Comparison of ENCODE assay signal across 8 cellular contexts in the genomic region with DNA sequence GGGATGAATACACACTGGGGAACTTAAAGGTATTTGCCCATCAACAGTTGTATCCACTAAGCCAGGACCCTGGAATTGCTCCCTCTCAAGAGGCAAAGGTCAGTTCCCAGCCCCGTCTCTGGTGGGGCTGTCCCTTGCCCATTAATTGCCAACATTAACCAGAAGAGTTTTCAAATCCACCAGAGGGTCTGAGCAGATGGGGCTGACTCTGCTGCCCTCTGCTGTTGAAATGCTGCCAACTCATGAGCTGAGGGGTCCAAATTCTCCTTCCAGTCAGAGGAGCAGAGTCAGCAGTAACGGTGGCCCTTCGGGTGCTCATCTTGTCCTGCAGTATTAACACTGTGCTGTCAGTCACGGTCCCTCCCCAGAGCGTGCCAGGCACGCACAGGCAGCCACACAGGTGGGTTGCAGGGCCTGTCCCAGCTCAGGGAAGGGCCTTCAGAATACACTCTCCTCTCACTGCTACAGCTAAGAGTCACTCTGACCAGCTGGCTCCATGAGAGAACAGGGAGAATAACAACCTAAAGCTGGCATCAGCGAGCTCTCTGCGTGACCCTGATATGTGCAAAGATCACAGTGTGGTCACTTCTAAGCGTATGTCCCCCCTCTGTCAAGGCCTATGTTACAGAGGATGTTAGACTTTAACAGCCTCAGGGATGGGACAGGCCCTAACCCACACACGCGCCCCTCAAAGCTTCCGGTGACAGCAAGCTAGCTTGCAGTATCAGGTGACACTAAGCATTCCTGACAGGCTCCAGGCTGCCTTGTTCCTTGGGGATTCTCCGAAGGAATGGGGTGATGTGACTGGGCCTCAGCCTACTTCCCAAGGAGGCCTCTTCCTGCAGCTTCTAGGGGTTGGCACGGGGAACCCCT. TPM values are rescaled to one million over a fixed set of nuclear protein-coding genes. Genes with fewer than 3 reads are reported as not detected.
DNase-seq lines count a peak whose midpoint lies in the region; ATAC-seq, FAIRE-seq and TF ChIP-seq lines count a peak whose summit lies in the region.

No MANE protein-coding gene starts in this region.

- peaks cover 5% of the 10 kb centered on the region for H3K36me3 ChIP-seq in WERI-Rb-1
- H3K36me3 ChIP-seq in mammary epithelial cell (ENCODE audit: insufficient read depth, low read length), result peaks cover 22% of the 10 kb centered on the region

- DNase-seq in AG09309 (ENCODE audit: low read depth) (no peak), GM19239 (ENCODE audit: insufficient read length, low spot score) (peak; percentile 84), NCI-H2081 (lab: John Stamatoyannopoulos, UW) (peak; percentile 51 to 62), WERI-Rb-1 (peak; percentile 61), mammary epithelial cell (peak; percentile 42), inferior parietal cortex (ENCODE audit: extremely low spot score) (peak; percentile 77)
- DNase-seq in stimulated activated CD4-positive, alpha-beta T cell treated with anti-CD3 and anti-CD28 coated beads, Interleukin-1b, Interleukin-23, amount 100 ng/mL, for 48 hours, result peak; percentile 63

- ATAC-seq in HG03565 (IDR thresholded peaks at IDR 0.05; ENCODE audit: unreplicated experiment), result no peak

- in situ Hi-C loops in mammary epithelial cell (cut with MboI; ENCODE audit: low sequenced_read_pairs in 2 of 2), result no loop called here

- peak; percentile 82 for TF ChIP-seq CTCF in AG09309 (IDR thresholded peaks at IDR 0.05; ENCODE audit: control insufficient read depth, insufficient read depth, low read depth, low read length, missing control alignments)
- TF ChIP-seq CTCF in WERI-Rb-1 (IDR thresholded peaks at IDR 0.05; ENCODE audit: low read depth, low read length), result peak; percentile 92
- TF ChIP-seq CTCF in mammary epithelial cell (conservative IDR thresholded peaks at IDR 0.05 in 1 of 2, IDR thresholded peaks at IDR 0.05 in 1 of 2; ENCODE audit: extremely low read depth in 1 of 2, insufficient read depth in 1 of 2, low read depth in 1 of 2, low read length in 2 of 2), result peak; percentile 80 to 88

- H3K4me2 ChIP-seq in mammary epithelial cell (ENCODE audit: insufficient read depth, low read depth, low read length), result no peak overlapping the region

- intact Hi-C loops in mammary epithelial cell (cut with micrococcal nuclease), result loop anchor here (1.0 to 5.0 kb wide), 5 partner anchors 72 to 437 kb away; partner anchors contain the start of gene TYRO3

- 60% methylated on average over 11 of the region's 14 CpGs for WGBS in mammary epithelial cell (ENCODE audit: low coverage, missing lambda C conversion rate)

- no peaks in the 10 kb centered on the region for H3K4me1 ChIP-seq in mammary epithelial cell (ENCODE audit: insufficient read depth, low read length)

- no peaks in the 10 kb centered on the region for H3K27me3 ChIP-seq in WERI-Rb-1 (ENCODE audit: insufficient read depth, low read depth, severe bottlenecking)
- no peaks in the 10 kb centered on the region for H3K27me3 ChIP-seq in mammary epithelial cell (ENCODE audit: insufficient read depth, low read length)

- H3K9ac ChIP-seq in mammary epithelial cell (ENCODE audit: insufficient read depth, low read length), result no peak overlapping the region

- peaks cover 49% of the 10 kb centered on the region for H3K79me2 ChIP-seq in mammary epithelial cell (ENCODE audit: insufficient read depth, low read length)

- H3K4me3 ChIP-seq in AG09309 (ENCODE audit: control insufficient read depth, low read depth, low read length), result no peak overlapping the region
- H3K4me3 ChIP-seq in WERI-Rb-1 (ENCODE audit: low read depth, low read length), result no peak overlapping the region
- no peak overlapping the region for H3K4me3 ChIP-seq in mammary epithelial cell (replicated peaks in 1 of 3; ENCODE audit: insufficient read depth in 1 of 3, low read depth in 2 of 3, low read length in 3 of 3)

- dilution Hi-C loops in mammary epithelial cell (cut with HindIII; ENCODE audit: low sequenced_read_pairs), result loop anchor here (5.0 kb wide), 1 partner anchor 92 kb away; no protein-coding TSS in a partner anchor

- no peak overlapping the region for H2AFZ ChIP-seq in mammary epithelial cell (ENCODE audit: low read depth, low read length)

- no peaks in the 10 kb centered on the region for H4K20me1 ChIP-seq in mammary epithelial cell (ENCODE audit: insufficient read depth, low read length)

- CTCF ChIA-PET in mammary epithelial cell (lab: Charles Lee; ENCODE audit: low non-redundant PET), result interaction anchor here (0.6 to 1.0 kb wide), 6 partner anchors 29 to 574 kb away, joined by 3 to 9 read pairs (median 3); partner anchors contain the start of gene MAPKBP1

- no peak overlapping the region for H3K27ac ChIP-seq in WERI-Rb-1
- H3K27ac ChIP-seq in mammary epithelial cell (ENCODE audit: insufficient read depth, low read depth, low read length), result no peak overlapping the region

- FAIRE-seq in GM19239 (lab: Jason Lieb, UNC), result peak; percentile 89

- H3K9me3 ChIP-seq in WERI-Rb-1 (ENCODE audit: severe bottlenecking), result no peaks in the 10 kb centered on the region
- no peaks in the 10 kb centered on the region for H3K9me3 ChIP-seq in mammary epithelial cell (replicated peaks; ENCODE audit: insufficient read depth, low read length)

- BruUV-seq in mammary epithelial cell (replicated peaks; lab: Mats Ljungman, UMichigan), result no TSS peak

RNA-seq across cellular contexts. Expression of gene SPTBN5, which starts 10.9 kb away (rescaled TPM):
- total RNA-seq in mammary epithelial cell, result 10 to 100 TPM in 1 of 2 donors, 1 to 10 TPM in 1; 3.0 to 17.0 TPM
- 2.1 TPM for polyA plus RNA-seq in mammary epithelial cell
- 0.93 TPM for polyA minus RNA-seq in mammary epithelial cell
